In genomic region chr11:45146072-45147016, GRCh38 we compare ENCODE assay signal across 8 cellular contexts. TPM values are rescaled to one million over a fixed set of nuclear protein-coding genes. Genes with fewer than 3 reads are reported as not detected.
DNase-seq lines count a peak whose midpoint lies in the region; ATAC-seq and TF ChIP-seq lines count a peak whose summit lies in the region.

TSS of gene PRDM11 (plus strand) at chr11:45146639. CDS start at chr11:45181767, 35,128 bp downstream.

- no peaks in the 10 kb centered on the region for H3K36me3 Mint-ChIP-seq in activated CD4-positive, alpha-beta T cell treated with anti-CD3 and anti-CD28 coated beads for 36 hours (ENCODE audit: low read depth)

- H3K27me3 ChIP-seq in ectodermal cell (ENCODE audit: control insufficient read depth, insufficient read depth, low read length, poor library complexity, severe bottlenecking) (peaks cover 49% of the 10 kb centered on the region), lower lobe of right lung (ENCODE audit: low read depth) (no peaks in the 10 kb centered on the region)

- H3K4me3 ChIP-seq in ectodermal cell (ENCODE audit: insufficient read depth, low read depth, low read length) (peak within 1 kb of the TSS; percentile 73), lower lobe of right lung (peak within 1 kb of the TSS; percentile 81)

- peak; percentile 37 for DNase-seq in NK-92 treated with Interleukin-12 subunit alpha and Interleukin-12 subunit beta, amount 100 ng/mL, for 24 hours (lab: John Stamatoyannopoulos, UW)
- DNase-seq in NK-92 (lab: John Stamatoyannopoulos, UW; ENCODE audit: unreplicated experiment) = no peak
- DNase-seq in NAMALWA (ENCODE audit: low spot score) = peak; percentile 67
- DNase-seq in activated CD4-positive, alpha-beta T cell treated with anti-CD3 and anti-CD28 coated beads for 36 hours = peak; percentile 72
- DNase-seq in lower lobe of right lung = peak; percentile 61
- peak in 2 of 3 donors; percentile 21 to 50 for DNase-seq in stimulated activated CD4-positive, alpha-beta T cell treated with anti-CD3 and anti-CD28 coated beads, TNF-alpha, amount 100 ng/mL, for 48 hours (ENCODE audit: low read depth in 3 of 3)

- H3K27me3 Mint-ChIP-seq in activated CD4-positive, alpha-beta T cell treated with anti-CD3 and anti-CD28 coated beads for 36 hours = peaks cover 16% of the 10 kb centered on the region

- POLR2A ChIA-PET in activated CD4-positive, alpha-beta T cell treated with anti-CD3 and anti-CD28 coated beads for 36 hours (lab: Charles Lee) = no interaction called here

- H3K9me3 Mint-ChIP-seq in activated CD4-positive, alpha-beta T cell treated with anti-CD3 and anti-CD28 coated beads for 36 hours (ENCODE audit: low read depth) = no peaks in the 10 kb centered on the region

- peaks cover 19% of the 10 kb centered on the region for H3K4me1 Mint-ChIP-seq in activated CD4-positive, alpha-beta T cell treated with anti-CD3 and anti-CD28 coated beads for 36 hours

- intact Hi-C loops in activated CD4-positive, alpha-beta T cell treated with anti-CD3 and anti-CD28 coated beads for 36 hours (cut with DNase I, micrococcal nuclease) = loop anchor here (1.0 to 10.0 kb wide), 9 partner anchors 34 to 771 kb away; partner anchors contain the start of genes CD82 (in 1 of the 2), CHST1 (in 1 of the 2), PEX16 (in 1 of the 2) and SLC35C1 (in 1 of the 2)
- intact Hi-C loops in lower lobe of right lung (cut with DNase I) = no loop called here

- no peaks in the 10 kb centered on the region for H3K9me3 ChIP-seq in ectodermal cell (ENCODE audit: control insufficient read depth, low read length)
- H3K9me3 ChIP-seq in lower lobe of right lung = no peaks in the 10 kb centered on the region

- H3K27ac Mint-ChIP-seq in activated CD4-positive, alpha-beta T cell treated with anti-CD3 and anti-CD28 coated beads for 36 hours = peak within 1 kb of the TSS; percentile 74

- 0% methylated on average over 93 of the region's 93 CpGs for WGBS in ectodermal cell, 2 experiments

- ATAC-seq in HG02610 (IDR thresholded peaks at IDR 0.05; ENCODE audit: unreplicated experiment) = peak; percentile 20
- peak; percentile 34 for ATAC-seq in activated CD4-positive, alpha-beta T cell treated with anti-CD3 and anti-CD28 coated beads for 36 hours
- peak; percentile 8 to 31 for ATAC-seq in lower lobe of right lung

- CTCF ChIA-PET in activated CD4-positive, alpha-beta T cell treated with anti-CD3 and anti-CD28 coated beads for 36 hours (lab: Charles Lee) = no interaction called here

- no peak for TF ChIP-seq CTCF in lower lobe of right lung (IDR thresholded peaks at IDR 0.05)

- H3K4me1 ChIP-seq in ectodermal cell (ENCODE audit: control insufficient read depth, insufficient read depth, low read length) = peaks cover 7% of the 10 kb centered on the region
- peaks cover 22% of the 10 kb centered on the region for H3K4me1 ChIP-seq in lower lobe of right lung

- H3K27ac ChIP-seq in ectodermal cell (ENCODE audit: insufficient read depth, low read depth, low read length, poor library complexity, severe bottlenecking) (peak within 1 kb of the TSS; percentile 53), lower lobe of right lung (peak within 1 kb of the TSS; percentile 97)

- H3K36me3 ChIP-seq in ectodermal cell (ENCODE audit: control insufficient read depth, insufficient read depth, low read length) (no peaks in the 10 kb centered on the region), lower lobe of right lung (no peaks in the 10 kb centered on the region)

- H3K4me3 Mint-ChIP-seq in activated CD4-positive, alpha-beta T cell treated with anti-CD3 and anti-CD28 coated beads for 36 hours = peak within 1 kb of the TSS; percentile 81

RNA-seq across cellular contexts. Expression of gene PRDM11, which starts in this region (rescaled TPM):
- under 1 TPM; 0.61 to 0.94 TPM for total RNA-seq in activated CD4-positive, alpha-beta T cell treated with anti-CD3 and anti-CD28 coated beads for 36 hours
- polyA plus RNA-seq in ectodermal cell (2013, experiment 1 of 4) = 4.4 TPM
- 8.8 TPM for polyA plus RNA-seq in ectodermal cell (2013, experiment 2 of 4)
- 5.4 TPM for polyA plus RNA-seq in ectodermal cell (2013, experiment 3 of 4)
- 5.3 TPM for polyA plus RNA-seq in ectodermal cell (2013, experiment 4 of 4)
- 15.1 TPM for total RNA-seq in lower lobe of right lung

Comparison
In these comparisons a context has a peak if more than half of its experiments do, and no peak if none do; other contexts are left out.
1. Peak in DNase-seq and ATAC-seq in activated CD4-positive, alpha-beta T cell treated with anti-CD3 and anti-CD28 coated beads for 36 hours; RNA of the gene not detected or under 1 TPM.